14 cellular contexts compared by ENCODE assay signal in the genomic region with DNA sequence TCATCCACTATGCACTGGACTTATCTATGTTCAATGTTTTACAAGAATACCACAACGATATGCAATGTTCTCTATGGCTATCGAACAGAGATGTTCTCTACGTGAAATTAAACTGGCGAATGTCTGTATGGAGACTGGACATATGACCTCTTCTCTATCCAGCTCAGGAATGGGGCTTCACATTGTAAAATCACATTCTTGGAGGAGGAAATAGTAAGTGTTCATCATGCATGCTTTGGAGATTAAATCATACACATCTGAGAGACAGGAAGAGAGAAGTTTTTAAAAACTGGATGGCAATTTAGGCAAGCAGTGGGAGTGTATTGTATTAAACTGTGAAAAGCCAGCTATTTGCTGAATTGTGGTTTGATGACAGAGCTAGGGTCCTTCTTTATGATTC. TPM values are rescaled to one million over a fixed set of nuclear protein-coding genes. Genes with fewer than 3 reads are reported as not detected.
DNase-seq lines count a peak whose midpoint lies in the region; ATAC-seq and TF ChIP-seq lines count a peak whose summit lies in the region.
"Had no signal": no experiment of that assay in that cellular context is flagged by ENCODE, and none has a peak within 500 bp of the region (broad histone marks: within the 10 kb centered on the region; RNA-seq: fewer than 3 reads in every experiment).

No MANE protein-coding gene starts in this region.

- H3K36me3 ChIP-seq in SJSA1, result no peaks in the 10 kb centered on the region
- H3K36me3 ChIP-seq: heart left ventricle had no signal

- no peaks in the 10 kb centered on the region for H3K9me3 ChIP-seq in SJSA1 (replicated peaks)

- DNase-seq in GM03348 (ENCODE audit: low spot score) (peak; percentile 80), SJSA1 (ENCODE audit: low read depth in 1 of 2, low spot score in 2 of 2) (peak in 1 of 2 experiments; percentile 83), fibroblast of mammary gland (ENCODE audit: low read depth) (peak; percentile 72), renal cortical epithelial cell (ENCODE audit: low read depth) (peak; percentile 53), posterior cingulate gyrus (no peak), left colon (no peak), CD1c-positive myeloid dendritic cell (ENCODE audit: extremely low spot score) (no peak)
- DNase-seq: activated CD4-positive, alpha-beta memory T cell treated with anti-CD3 and anti-CD28 coated beads, Interleukin-2, amount 10 ng/mL, durations not matched to agents 7 days and 5 days; activated naive CD4-positive, alpha-beta T cell treated with anti-CD3 and anti-CD28 coated beads, Interleukin-2, amount 50 U/mL, for 16 hours; COR-L47; heart left ventricle; NCI-H345; RPMI8226 had no signal

- intact Hi-C loops in posterior cingulate gyrus (cut with DNase I) (no loop called here), left colon (cut with DNase I, micrococcal nuclease) (no loop called here)

- ATAC-seq in GM21390 (IDR thresholded peaks at IDR 0.05; ENCODE audit: unreplicated experiment), result no peak
- ATAC-seq in left colon, result no peak

- H3K27me3 ChIP-seq in SJSA1 (replicated peaks), result no peaks in the 10 kb centered on the region
- H3K27me3 ChIP-seq: heart left ventricle had no signal

- H3K27ac ChIP-seq in SJSA1, result peak overlapping the region; percentile 51

- H3K4me3 ChIP-seq in SJSA1, result no peak overlapping the region
- H3K4me3 ChIP-seq in fibroblast of mammary gland (ENCODE audit: control insufficient read depth, low read depth, low read length), result no peak overlapping the region
- H3K4me3 ChIP-seq: heart left ventricle had no signal

- peaks cover 18% of the 10 kb centered on the region for H3K4me1 ChIP-seq in SJSA1 (replicated peaks)

- TF ChIP-seq CTCF in fibroblast of mammary gland (conservative IDR thresholded peaks at IDR 0.05; ENCODE audit: control insufficient read depth, insufficient read depth, low read depth, low read length), result no peak

RNA-seq across cellular contexts. Expression of a gene that starts 47.9 kb away (rescaled TPM):
- 23.2 and 28.2 TPM in 2 replicates for total RNA-seq in SJSA1 (2014; rRNA removed; shearing (Covaris generic))
- total RNA-seq in renal cortical epithelial cell (3.1 and 5.9 TPM in 2 replicates), left colon (10 to 100 TPM in 1 of 2 donors, 1 to 10 TPM in 1; 7.3 to 12.7 TPM)

Comparison
In these comparisons a context has a peak if more than half of its experiments do, and no peak if none do; other contexts are left out.
1. DNase-seq: peak in GM03348 (single experiment), fibroblast of mammary gland (single experiment) and renal cortical epithelial cell (single experiment); none in posterior cingulate gyrus (0 of 10), left colon (0 of 2) and CD1c-positive myeloid dendritic cell (single experiment).